ENCODE assay signal across 28 cellular contexts in the genomic region with DNA sequence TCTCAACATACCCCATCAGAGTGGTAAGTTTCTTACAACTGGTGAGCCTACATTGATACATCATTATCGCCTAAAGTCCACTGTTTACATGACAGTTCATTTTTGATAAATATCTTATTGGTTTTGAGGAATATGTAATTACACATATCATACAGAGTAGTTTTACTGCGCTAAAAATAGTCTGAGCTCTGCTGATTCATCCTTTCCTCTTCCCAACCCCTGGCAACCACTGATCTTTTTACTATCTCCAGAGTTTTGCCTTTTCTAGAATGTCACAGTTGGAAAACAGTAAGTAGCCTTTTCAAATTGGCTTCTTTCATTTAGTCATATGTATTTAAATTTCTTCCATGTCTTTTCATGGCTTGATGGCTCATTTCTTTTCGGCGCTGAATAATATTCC.
DNase-seq lines count a peak whose midpoint lies in the region; ATAC-seq and TF ChIP-seq lines count a peak whose summit lies in the region.
"Had no signal": no experiment of that assay in that cellular context is flagged by ENCODE, and none has a peak within 500 bp of the region (broad histone marks: within the 10 kb centered on the region; RNA-seq: fewer than 3 reads in every experiment).

No MANE protein-coding gene starts in this region.

- H3K79me2 ChIP-seq in smooth muscle cell (ENCODE audit: low read depth), result no peaks in the 10 kb centered on the region

- no peaks in the 10 kb centered on the region for H3K36me3 ChIP-seq in smooth muscle cell (ENCODE audit: low read depth)
- H3K36me3 ChIP-seq: ovary had no signal

- H3K27me3 ChIP-seq in smooth muscle cell (ENCODE audit: low read depth), result no peaks in the 10 kb centered on the region
- H3K27me3 ChIP-seq: ovary, testis had no signal

- H3K4me2 ChIP-seq in smooth muscle cell, result no peak overlapping the region

- H3K4me1 ChIP-seq in smooth muscle cell (ENCODE audit: low read depth), result peaks cover 7% of the 10 kb centered on the region
- H3K4me1 ChIP-seq: testis had no signal

- H2AFZ ChIP-seq in smooth muscle cell (ENCODE audit: low read depth), result no peak overlapping the region

- H3K4me3 ChIP-seq in fibroblast of pulmonary artery (replicated peaks; ENCODE audit: low read depth, low read length) (no peak overlapping the region), smooth muscle cell (no peak overlapping the region)
- H3K4me3 ChIP-seq: coronary artery, mucosa of descending colon, ovary, testis had no signal

- H3F3A ChIP-seq in smooth muscle cell (ENCODE audit: low read depth), result peaks cover 9% of the 10 kb centered on the region

- no peak overlapping the region for H3K9ac ChIP-seq in smooth muscle cell (ENCODE audit: low read depth)

- TF ChIP-seq CTCF in fibroblast of pulmonary artery (IDR thresholded peaks at IDR 0.05; ENCODE audit: low read length, missing control alignments) (no peak), smooth muscle cell (IDR thresholded peaks at IDR 0.05; ENCODE audit: borderline replicate concordance, insufficient read depth, poor library complexity, severe bottlenecking) (no peak)

- H3K9me3 ChIP-seq in smooth muscle cell (replicated peaks; ENCODE audit: low read depth), result no peaks in the 10 kb centered on the region
- H3K9me3 ChIP-seq: mucosa of descending colon, ovary, testis had no signal

- DNase-seq in GM04504 (ENCODE audit: low read depth) (peak; percentile 21), amniotic stem cell (lab: John Stamatoyannopoulos, UW) (peak; percentile 34), fibroblast of pulmonary artery (ENCODE audit: low read depth) (peak; percentile 35), smooth muscle cell (lab: John Stamatoyannopoulos, UW; ENCODE audit: unreplicated experiment) (no peak), NCI-H187 treated with DMSO at 0.1 percent for 48 hours (lab: John Stamatoyannopoulos, UW) (no peak), Ammon's horn (ENCODE audit: low spot score) (no peak)
- DNase-seq: activated CD4-positive, alpha-beta T cell treated with anti-CD3 and anti-CD28 coated beads for 36 hours; activated CD8-positive, alpha-beta T cell treated with anti-CD3 and anti-CD28 coated beads, Interleukin-2, amount 10 ng/mL, durations not matched to agents 7 days and 5 days; activated naive CD4-positive, alpha-beta T cell treated with anti-CD3 and anti-CD28 coated beads, Interleukin-2, amount 10 ng/mL, durations not matched to agents 7 days and 5 days; COR-L47; DMS79; effector memory CD4-positive, alpha-beta T cell; GDM1; kidney glomerular epithelial cell; mucosa of descending colon; NCI-H1048; NCI-H1694; NCI-H82; ovary; SIG-M5; stimulated activated CD4-positive, alpha-beta T cell treated with anti-CD3 and anti-CD28 coated beads, Interleukin-1b, Interleukin-23, amount 100 ng/mL, for 48 hours; stimulated activated naive CD8-positive, alpha-beta T cell treated with anti-CD3 and anti-CD28 coated beads, Interleukin-15, Interleukin-2, amounts not matched to agents 100 U/mL and 50 U/mL, for 24 hours; SW 1271; testis had no signal

- WGBS in smooth muscle cell (ENCODE audit: low lambda C conversion rate), result 79% methylated on average over 4 of the region's 4 CpGs

- no peak for ATAC-seq in GM18520 (IDR thresholded peaks at IDR 0.05; ENCODE audit: unreplicated experiment)
- ATAC-seq: activated CD4-positive, alpha-beta T cell treated with anti-CD3 and anti-CD28 coated beads for 36 hours; activated CD8-positive, alpha-beta T cell treated with anti-CD3 and anti-CD28 coated beads, Interleukin-2, amount 10 ng/mL, durations not matched to agents 7 days and 5 days; activated T-helper 17 cell treated with anti-CD3 and anti-CD28 coated beads, Interleukin-2, amount 50 U/mL, for 72 hours; mucosa of descending colon; stimulated activated naive CD8-positive, alpha-beta T cell treated with anti-CD3 and anti-CD28 coated beads, Interleukin-15, Interleukin-2, amounts not matched to agents 100 U/mL and 50 U/mL, for 24 hours had no signal

- H3K27ac ChIP-seq in smooth muscle cell (ENCODE audit: low read depth), result peak overlapping the region; percentile 39
- H3K27ac ChIP-seq: C4-2B, coronary artery, ovary, testis had no signal

- H4K20me1 ChIP-seq in smooth muscle cell (ENCODE audit: low read depth), result no peaks in the 10 kb centered on the region

Comparison
In these comparisons a context has a peak if more than half of its experiments do, and no peak if none do; other contexts are left out.
1. DNase-seq: peak in GM04504 (single experiment), amniotic stem cell (single experiment) and fibroblast of pulmonary artery (single experiment); none in smooth muscle cell (single experiment), NCI-H187 treated with DMSO at 0.1 percent for 48 hours (single experiment) and Ammon's horn (single experiment).